In the genomic region with DNA sequence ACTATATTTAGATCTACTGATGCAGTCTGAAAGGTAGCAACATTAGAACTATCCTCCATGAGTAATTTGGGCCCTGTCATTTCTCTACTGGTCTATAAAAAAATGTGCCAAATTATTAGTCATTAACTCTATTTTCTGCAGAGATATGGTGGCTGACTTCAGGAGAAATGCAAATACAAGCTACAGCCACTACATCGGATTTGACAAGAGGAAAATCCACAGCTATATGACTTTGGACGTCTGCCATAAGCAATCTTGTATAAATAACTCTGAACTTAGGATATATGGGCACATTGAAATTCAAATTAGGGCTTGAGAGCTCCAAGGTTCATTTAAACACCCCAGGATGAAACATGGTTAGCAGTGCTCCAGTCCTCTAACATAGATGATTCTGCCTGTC, we compare ENCODE assay signal across 23 cellular contexts.
DNase-seq lines count a peak whose midpoint lies in the region; ATAC-seq and FAIRE-seq lines count a peak whose summit lies in the region.
"Had no signal": no experiment of that assay in that cellular context is flagged by ENCODE, and none has a peak within 500 bp of the region (broad histone marks: within the 10 kb centered on the region; RNA-seq: fewer than 3 reads in every experiment).

No MANE protein-coding gene starts in this region.

- no peaks in the 10 kb centered on the region for H3K36me3 Mint-ChIP-seq in stimulated activated memory B cell treated with anti-CD40 and anti-IgM and Interleukin-4, amounts not matched to agents 10 μg/mL and 1 μg/mL and 100 μg/mL, for 72 hours
- H3K36me3 Mint-ChIP-seq: CD14-positive monocyte had no signal

- no peak overlapping the region for H3K4me3 Mint-ChIP-seq in stimulated activated memory B cell treated with anti-CD40 and anti-IgM and Interleukin-4, amounts not matched to agents 10 μg/mL and 1 μg/mL and 100 μg/mL, for 72 hours
- H3K4me3 Mint-ChIP-seq: CD14-positive monocyte had no signal

- 10 to 32% (median 25%) methylated on average over 2 of the region's 2 CpGs for WGBS in small intestine, 3 donors

- DNase-seq in NCI-H510A treated with DMSO at 0.1 percent for 48 hours (lab: John Stamatoyannopoulos, UW) = peak; percentile 2
- DNase-seq in NCI-H510A (lab: John Stamatoyannopoulos, UW) = no peak
- DNase-seq in NCI-H1417 treated with DMSO at 0.1 percent for 48 hours (lab: John Stamatoyannopoulos, UW) = peak; percentile 32
- peak; percentile 59 for DNase-seq in NCI-H748 (lab: John Stamatoyannopoulos, UW; ENCODE audit: unreplicated experiment)
- DNase-seq in small intestine = peak; percentile 1
- DNase-seq in cerebellar cortex (ENCODE audit: low spot score) = no peak
- DNase-seq: ACHN, AML-193, DND-41, IMR-90, Karpas-422, MM.1S, NCI-H2171, NCI-H524 treated with DMSO at 0.1 percent for 48 hours, OCI-M1, RPMI8226, SW 1271 had no signal

- no peaks in the 10 kb centered on the region for H3K27me3 Mint-ChIP-seq in stimulated activated memory B cell treated with anti-CD40 and anti-IgM and Interleukin-4, amounts not matched to agents 10 μg/mL and 1 μg/mL and 100 μg/mL, for 72 hours

- H3K4me1 ChIP-seq in small intestine (ENCODE audit: control insufficient read depth in 2 of 2, insufficient read depth in 1 of 2, low read depth in 1 of 2, low read length in 1 of 2) = no peaks in the 10 kb centered on the region
- H3K4me1 ChIP-seq: SJSA1 had no signal

- FAIRE-seq in small intestine (lab: Jason Lieb, UNC) = no peak
- FAIRE-seq: G401.6 had no signal

- H3K4me1 Mint-ChIP-seq in stimulated activated memory B cell treated with anti-CD40 and anti-IgM and Interleukin-4, amounts not matched to agents 10 μg/mL and 1 μg/mL and 100 μg/mL, for 72 hours = no peaks in the 10 kb centered on the region
- H3K4me1 Mint-ChIP-seq: CD14-positive monocyte had no signal

- no peak for ATAC-seq in HG02759 (IDR thresholded peaks at IDR 0.05; ENCODE audit: unreplicated experiment)
- ATAC-seq in stimulated activated memory B cell treated with anti-CD40 and anti-IgM and Interleukin-4, amounts not matched to agents 10 μg/mL and 1 μg/mL and 100 μg/mL, for 72 hours = no peak

- H3K27me3 ChIP-seq in small intestine (ENCODE audit: control insufficient read depth in 2 of 2, insufficient read depth in 2 of 2, low read length in 2 of 2) = no peaks in the 10 kb centered on the region
- H3K27me3 ChIP-seq: SJSA1 had no signal

- no peak overlapping the region for H3K4me3 ChIP-seq in small intestine (ENCODE audit: low read depth in 1 of 2, low read length in 2 of 2)
- H3K4me3 ChIP-seq: HAP-1, SJSA1 had no signal

- no peaks in the 10 kb centered on the region for H3K36me3 ChIP-seq in small intestine (ENCODE audit: control insufficient read depth in 2 of 2, insufficient read depth in 2 of 2, low read length in 2 of 2)
- H3K36me3 ChIP-seq: HAP-1, SJSA1 had no signal

- peaks cover 3% of the 10 kb centered on the region for H3K9me3 Mint-ChIP-seq in stimulated activated memory B cell treated with anti-CD40 and anti-IgM and Interleukin-4, amounts not matched to agents 10 μg/mL and 1 μg/mL and 100 μg/mL, for 72 hours

- H3K9me3 ChIP-seq in small intestine (ENCODE audit: control insufficient read depth, low read depth) = peaks cover 1% of the 10 kb centered on the region
- H3K9me3 ChIP-seq: HAP-1, SJSA1 had no signal

- H3K27ac ChIP-seq in small intestine (ENCODE audit: low read depth in 1 of 2, low read length in 1 of 2) = no peak overlapping the region
- H3K27ac ChIP-seq: SJSA1 had no signal

- no peak overlapping the region for H3K27ac Mint-ChIP-seq in stimulated activated memory B cell treated with anti-CD40 and anti-IgM and Interleukin-4, amounts not matched to agents 10 μg/mL and 1 μg/mL and 100 μg/mL, for 72 hours
- H3K27ac Mint-ChIP-seq: CD14-positive monocyte had no signal

Comparison
In these comparisons a context has a peak if more than half of its experiments do, and no peak if none do; other contexts are left out.
1. DNase-seq: peak in NCI-H510A treated with DMSO at 0.1 percent for 48 hours (single experiment), NCI-H1417 treated with DMSO at 0.1 percent for 48 hours (single experiment), NCI-H748 (single experiment) and small intestine (single experiment); none in NCI-H510A (single experiment) and cerebellar cortex (single experiment).